In the genomic region with DNA sequence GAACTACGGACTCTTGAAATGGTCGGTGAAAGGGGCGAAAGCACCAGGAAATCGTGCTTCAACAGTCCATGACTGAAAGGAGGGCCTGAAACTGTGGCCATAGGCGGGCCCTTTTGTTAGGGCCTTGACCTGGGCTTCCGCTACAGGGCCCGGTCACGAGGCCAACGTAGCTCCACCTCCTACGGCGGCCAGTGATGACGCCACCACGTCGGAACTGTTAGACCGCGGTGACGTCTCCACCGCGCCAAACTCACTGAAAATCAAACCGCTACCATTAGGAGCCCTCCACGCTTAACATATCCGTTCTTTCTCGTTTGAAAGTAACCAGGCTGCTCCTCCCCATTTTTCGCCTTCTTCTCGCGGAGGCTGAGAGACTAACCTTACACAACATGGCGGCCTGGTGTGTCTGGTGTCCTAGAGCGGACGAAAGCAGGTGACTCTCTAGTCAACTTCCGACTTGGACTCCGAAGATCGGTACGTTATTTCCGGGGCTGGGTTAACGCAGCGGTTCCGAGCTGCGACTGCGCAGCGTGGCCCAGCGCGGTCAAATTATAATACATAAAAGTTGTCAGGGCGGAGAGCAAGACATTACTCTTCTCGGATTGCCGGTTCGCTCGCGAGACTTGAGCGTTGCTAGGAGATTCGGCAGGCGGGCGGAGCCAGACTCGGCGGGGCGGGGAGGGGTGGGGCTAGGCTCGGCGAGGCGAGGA, we compare ENCODE assay signal across 1 cellular context.
TF ChIP-seq lines count a peak whose summit lies in the region.

No MANE protein-coding gene starts in this region.

TF ChIP-seq in endothelial cell of umbilical vein, 7 proteins besides CTCF, POLR2A, EP300 and RAD21 (continued from another document):
- TF ChIP-seq, protein P1, sequence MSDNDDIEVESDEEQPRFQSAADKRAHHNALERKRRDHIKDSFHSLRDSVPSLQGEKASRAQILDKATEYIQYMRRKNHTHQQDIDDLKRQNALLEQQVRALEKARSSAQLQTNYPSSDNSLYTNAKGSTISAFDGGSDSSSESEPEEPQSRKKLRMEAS (IDR thresholded peaks at IDR 0.05; ENCODE audit: insufficient read depth, insufficient read length) = peak; percentile 79
